In genomic region chr5:37136694-37137093, GRCh38 we compare ENCODE assay signal across 34 cellular contexts.
"Had no signal": no experiment of that assay in that cellular context is flagged by ENCODE, and none has a peak within 500 bp of the region (broad histone marks: within the 10 kb centered on the region; RNA-seq: fewer than 3 reads in every experiment).

No MANE protein-coding gene starts in this region.

- H3K4me3 ChIP-seq: MG63 had no signal

- DNase-seq: Karpas-422, Kasumi-1, MG63, MM.1S, MV-4-11, NCI-H1048, NCI-H1092, NCI-H1092 treated with DMSO at 0.1 percent for 48 hours, NCI-H1105, NCI-H1105 treated with DMSO at 0.1 percent for 48 hours, NCI-H1417, NCI-H1417 treated with DMSO at 0.1 percent for 48 hours, NCI-H1436, NCI-H1436 treated with DMSO at 0.1 percent for 48 hours, NCI-H146, NCI-H1694, NCI-H1694 treated with DMSO at 0.1 percent for 48 hours, NCI-H187, NCI-H187 treated with DMSO at 0.1 percent for 48 hours, NCI-H1930, NCI-H2029, NCI-H2029 treated with DMSO at 0.1 percent for 48 hours, NCI-H2081, NCI-H2081 treated with DMSO at 0.1 percent for 48 hours, NCI-H2107, NCI-H2171, NCI-H2171 treated with DMSO at 0.1 percent for 48 hours, NCI-H2227 treated with DMSO at 0.1 percent for 48 hours, NCI-H226, NCI-H345, NCI-H446, NCI-H446 treated with DMSO at 0.1 percent for 48 hours, NCI-H510A, NCI-H510A treated with DMSO at 0.1 percent for 48 hours had no signal

- H3K27me3 ChIP-seq: MG63 had no signal
